In genomic region chr9:35727676-35728040, GRCh38 we compare ENCODE assay signal across 11 cellular contexts. TPM values are rescaled to one million over a fixed set of nuclear protein-coding genes. Genes with fewer than 3 reads are reported as not detected.
DNase-seq lines count a peak whose midpoint lies in the region; TF ChIP-seq lines count a peak whose summit lies in the region.
"Had no signal": no experiment of that assay in that cellular context is flagged by ENCODE, and none has a peak within 500 bp of the region (broad histone marks: within the 10 kb centered on the region; RNA-seq: fewer than 3 reads in every experiment).

No MANE protein-coding gene starts in this region.

- peak overlapping the region; percentile 1 for H2BK120ac ChIP-seq in neuronal stem cell (ENCODE audit: low read depth, low read length)

- 35 to 62% methylated on average over 4 to 5 of the region's 5 CpGs for WGBS in endodermal cell (ENCODE audit: insufficient coverage in 1 of 2, insufficient read length in 1 of 2), 2 experiments
- no CpG with 5 or more reads among the region's 5 CpGs for WGBS in neuronal stem cell (ENCODE audit: extremely low coverage in 2 of 2, insufficient read length in 2 of 2, insufficient replicate concordance in 1 of 2), 2 donors

- no peak overlapping the region for H3K4me3 Mint-ChIP-seq in endodermal cell

- H3K36me3 ChIP-seq in endodermal cell (ENCODE audit: control insufficient read depth, insufficient read depth, low read length) (peaks cover 35% of the 10 kb centered on the region), neuronal stem cell (replicated peaks in 1 of 2; ENCODE audit: control insufficient read depth in 2 of 2, insufficient read depth in 2 of 2, low read length in 2 of 2) (peaks cover 24 to 53% of the 10 kb centered on the region in 2 donors), H7 (replicated peaks; ENCODE audit: control insufficient read depth, insufficient read depth, low read length) (peaks cover 15% of the 10 kb centered on the region)

- H2AFZ ChIP-seq in neuronal stem cell (ENCODE audit: low read length): no peak overlapping the region

- H3K4me3 ChIP-seq in AG09309 (ENCODE audit: control insufficient read depth, low read depth, low read length) (peak overlapping the region; percentile 45), NB4 (ENCODE audit: low read depth, low read length) (peak overlapping the region; percentile 65), endodermal cell (ENCODE audit: low read length) (peak overlapping the region; percentile 97), neuronal stem cell (ENCODE audit: low read length in 2 of 2) (no peak overlapping the region), H7 (ENCODE audit: insufficient read depth, low read depth, low read length) (no peak overlapping the region)

- H3K27ac Mint-ChIP-seq in endodermal cell: no peak overlapping the region
- H3K27ac Mint-ChIP-seq: stimulated activated naive B cell treated with anti-CD40 and anti-IgM and Interleukin-4, amounts not matched to agents 10 μg/mL and 1 μg/mL and 100 μg/mL, for 72 hours had no signal

- peak overlapping the region; percentile 91 for H3K18ac ChIP-seq in neuronal stem cell (ENCODE audit: low read length)

- no peaks in the 10 kb centered on the region for H3K27me3 Mint-ChIP-seq in endodermal cell (ENCODE audit: insufficient read depth)
- H3K27me3 Mint-ChIP-seq: stimulated activated naive B cell treated with anti-CD40 and anti-IgM and Interleukin-4, amounts not matched to agents 10 μg/mL and 1 μg/mL and 100 μg/mL, for 72 hours had no signal

- peak overlapping the region; percentile 43 for H2BK5ac ChIP-seq in neuronal stem cell (ENCODE audit: low read length)

- no peaks in the 10 kb centered on the region for H3K9me3 ChIP-seq in endodermal cell (ENCODE audit: control insufficient read depth, low read length)
- H3K9me3 ChIP-seq in neuronal stem cell (replicated peaks in 1 of 2; ENCODE audit: control insufficient read depth in 2 of 2, insufficient read depth in 1 of 2, low read depth in 1 of 2, low read length in 2 of 2): no peaks in the 10 kb centered on the region

- H2AK5ac ChIP-seq in neuronal stem cell (ENCODE audit: low read depth, low read length): peak overlapping the region; percentile 34

- H3K79me1 ChIP-seq in neuronal stem cell (ENCODE audit: low read depth, low read length): peaks cover 3% of the 10 kb centered on the region

- H3K27ac ChIP-seq in endodermal cell (ENCODE audit: low read depth, low read length): peak overlapping the region; percentile 86
- peak overlapping the region; percentile 91 for H3K27ac ChIP-seq in neuronal stem cell (replicated peaks; ENCODE audit: low read length)

- no peak overlapping the region for H3K4ac ChIP-seq in neuronal stem cell (ENCODE audit: low read length)

- peak overlapping the region; percentile 52 for H3K4me2 ChIP-seq in neuronal stem cell (ENCODE audit: insufficient read depth, low read length, poor library complexity, severe bottlenecking)

- no peak overlapping the region for H4K8ac ChIP-seq in neuronal stem cell (ENCODE audit: low read depth, low read length)

- peaks cover 13% of the 10 kb centered on the region for H3K4me1 Mint-ChIP-seq in endodermal cell

- peak overlapping the region; percentile 81 for H4K91ac ChIP-seq in neuronal stem cell (ENCODE audit: low read depth, low read length, poor library complexity)

- H3K23ac ChIP-seq in neuronal stem cell (ENCODE audit: low read depth, low read length, poor library complexity): no peak overlapping the region

- H3K9ac ChIP-seq in endodermal cell (ENCODE audit: extremely low read depth, low read length, poor library complexity, severe bottlenecking): peak overlapping the region; percentile 60
- H3K9ac ChIP-seq in neuronal stem cell (ENCODE audit: low read depth, low read length, poor library complexity): no peak overlapping the region

- DNase-seq in AG09309 (ENCODE audit: low read depth) (no peak), NB4 (ENCODE audit: low read depth) (peak; percentile 47), endodermal cell (no peak), neuronal stem cell (ENCODE audit: low spot score) (no peak), AML-193 (lab: John Stamatoyannopoulos, UW) (no peak), H7 (no peak), COLO829 (ENCODE audit: low spot score) (no peak), LoVo (ENCODE audit: low spot score) (no peak)
- DNase-seq: cortex of kidney, NCI-H524 treated with DMSO at 0.1 percent for 48 hours had no signal

- no peaks in the 10 kb centered on the region for H3K9me3 Mint-ChIP-seq in endodermal cell
- H3K9me3 Mint-ChIP-seq: stimulated activated naive B cell treated with anti-CD40 and anti-IgM and Interleukin-4, amounts not matched to agents 10 μg/mL and 1 μg/mL and 100 μg/mL, for 72 hours had no signal

- H3K27me3 ChIP-seq in endodermal cell (ENCODE audit: control insufficient read depth, insufficient read depth, low read length, poor library complexity, severe bottlenecking) (no peaks in the 10 kb centered on the region), neuronal stem cell (ENCODE audit: control insufficient read depth in 3 of 3, insufficient read depth in 3 of 3, low read depth in 1 of 3, low read length in 3 of 3) (no peaks in the 10 kb centered on the region), H7 (ENCODE audit: control insufficient read depth, insufficient read depth, low read length) (no peaks in the 10 kb centered on the region)

- no peak overlapping the region for H2BK15ac ChIP-seq in neuronal stem cell (ENCODE audit: low read length)

- H3K14ac ChIP-seq in neuronal stem cell (ENCODE audit: low read length): no peak overlapping the region

- TF ChIP-seq CTCF in AG09309 (IDR thresholded peaks at IDR 0.05; ENCODE audit: control insufficient read depth, insufficient read depth, low read depth, low read length, missing control alignments): no peak
- no peak for TF ChIP-seq CTCF in NB4 (IDR thresholded peaks at IDR 0.05; ENCODE audit: low read depth, low read length)
- TF ChIP-seq CTCF in endodermal cell (conservative IDR thresholded peaks at IDR 0.05): no peak

- H3K4me1 ChIP-seq in endodermal cell (ENCODE audit: control insufficient read depth, insufficient read depth, low read length): peaks cover 13% of the 10 kb centered on the region
- peaks cover 41% of the 10 kb centered on the region in 2 donors for H3K4me1 ChIP-seq in neuronal stem cell (ENCODE audit: control insufficient read depth in 2 of 2, insufficient read depth in 1 of 2, low read depth in 1 of 2, low read length in 2 of 2)

- peaks cover 31% of the 10 kb centered on the region for H3K36me3 Mint-ChIP-seq in endodermal cell (ENCODE audit: low read depth)

- TF ChIP-seq POLR2A in NB4 (IDR thresholded peaks at IDR 0.05; ENCODE audit: extremely low read depth, insufficient read length): no peak

- H2BK12ac ChIP-seq in neuronal stem cell (ENCODE audit: low read length): no peak overlapping the region

RNA-seq across cellular contexts. Expression of gene TLN1, which starts 4.3 kb away (rescaled TPM):
- total RNA-seq in endodermal cell: 100 to 1,000 TPM; 117 to 123 TPM
- 48.3 TPM for polyA plus RNA-seq in endodermal cell (2013, experiment 1 of 2)
- polyA plus RNA-seq in endodermal cell (2013, experiment 2 of 2): 50.9 TPM
- polyA plus RNA-seq in neuronal stem cell (2013, experiment 1 of 2): 18.4 TPM
- 18.5 TPM for polyA plus RNA-seq in neuronal stem cell (2013, experiment 2 of 2)
- 91.2 and 106 TPM in 2 replicates for total RNA-seq in H7 (2014; rRNA removed; shearing (Covaris generic))

RNA-seq across cellular contexts. Expression of gene CREB3, which starts 4.8 kb away (rescaled TPM):
- total RNA-seq in endodermal cell: 10 to 100 TPM; 28.1 to 33.6 TPM
- polyA plus RNA-seq in endodermal cell (2013, experiment 1 of 2): 31.0 TPM
- polyA plus RNA-seq in endodermal cell (2013, experiment 2 of 2): 28.4 TPM
- 23.0 TPM for polyA plus RNA-seq in neuronal stem cell (2013, experiment 1 of 2)
- polyA plus RNA-seq in neuronal stem cell (2013, experiment 2 of 2): 21.8 TPM
- 26.0 and 28.6 TPM in 2 replicates for total RNA-seq in H7 (2014; rRNA removed; shearing (Covaris generic))

RNA-seq across cellular contexts. Expression of gene GBA2, which starts 21.4 kb away (rescaled TPM):
- total RNA-seq in endodermal cell: 100 to 1,000 TPM; 107 to 117 TPM
- 73.2 TPM for polyA plus RNA-seq in endodermal cell (2013, experiment 1 of 2)
- 61.5 TPM for polyA plus RNA-seq in endodermal cell (2013, experiment 2 of 2)
- 52.1 TPM for polyA plus RNA-seq in neuronal stem cell (2013, experiment 1 of 2)
- polyA plus RNA-seq in neuronal stem cell (2013, experiment 2 of 2): 51.9 TPM
- 75.2 and 85.5 TPM in 2 replicates for total RNA-seq in H7 (2014; rRNA removed; shearing (Covaris generic))

RNA-seq across cellular contexts. Expression of gene RGP1, which starts 21.4 kb away (rescaled TPM):
- 10 to 100 TPM; 24.6 to 30.1 TPM for total RNA-seq in endodermal cell
- polyA plus RNA-seq in endodermal cell (2013, experiment 1 of 2): 21.1 TPM
- polyA plus RNA-seq in endodermal cell (2013, experiment 2 of 2): 20.2 TPM
- polyA plus RNA-seq in neuronal stem cell (2013, experiment 1 of 2): 12.1 TPM
- 12.7 TPM for polyA plus RNA-seq in neuronal stem cell (2013, experiment 2 of 2)
- total RNA-seq in H7 (2014; rRNA removed; shearing (Covaris generic)): 14.4 and 16.4 TPM in 2 replicates

RNA-seq across cellular contexts. Expression of gene MSMP, which starts 26.4 kb away (rescaled TPM):
- total RNA-seq in endodermal cell: under 1 TPM in 1 of 2 donors, not detected in 1; 0.66 TPM
- not detected for polyA plus RNA-seq in endodermal cell (2013, experiment 1 of 2)
- not detected for polyA plus RNA-seq in endodermal cell (2013, experiment 2 of 2)
- polyA plus RNA-seq in neuronal stem cell (2013, experiment 1 of 2): 0.18 TPM
- polyA plus RNA-seq in neuronal stem cell (2013, experiment 2 of 2): 0.22 TPM
- not detected in 2 replicates for total RNA-seq in H7 (2014; rRNA removed; shearing (Covaris generic))

Comparison
In these comparisons a context has a peak if more than half of its experiments do, and no peak if none do; other contexts are left out.
1. H3K4me3 ChIP-seq: peak in AG09309 (single experiment), NB4 (single experiment) and endodermal cell (single experiment); none in neuronal stem cell (0 of 2) and H7 (single experiment).